33 cellular contexts compared by ENCODE assay signal in the genomic region with DNA sequence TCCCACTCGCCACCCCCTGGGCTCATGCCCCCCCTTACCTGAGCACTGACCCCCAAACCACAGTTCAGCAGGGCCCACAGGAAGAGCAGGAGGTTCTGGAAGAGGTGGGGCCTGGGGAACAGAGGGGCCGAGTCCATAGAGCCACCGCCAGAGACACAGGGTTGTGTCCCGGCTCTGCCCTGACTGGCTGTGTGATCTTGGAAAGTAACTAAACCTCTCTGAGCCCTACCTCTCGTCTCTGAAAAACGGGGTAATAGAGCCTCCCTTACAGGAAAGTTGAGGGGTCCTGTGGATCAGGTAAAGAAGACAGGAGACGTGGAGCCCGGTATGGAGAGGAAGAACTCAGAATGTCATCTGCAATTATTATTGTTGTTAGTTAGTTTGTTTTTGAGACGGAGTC. TPM values are rescaled to one million over a fixed set of nuclear protein-coding genes. Genes with fewer than 3 reads are reported as not detected.
A peak's percentile ranks its signal among the peaks of the same experiment; 100 is the strongest.
DNase-seq lines count a peak whose midpoint lies in the region; ATAC-seq and TF ChIP-seq lines count a peak whose summit lies in the region.
"Had no signal": no experiment of that assay in that cellular context is flagged by ENCODE, and none has a peak within 500 bp of the region (broad histone marks: within the 10 kb centered on the region; RNA-seq: fewer than 3 reads in every experiment).

No MANE protein-coding gene starts in this region.

- H2BK5ac ChIP-seq in IMR-90 (ENCODE audit: low read depth, low read length, poor library complexity, severe bottlenecking): no peak overlapping the region

- no peak for TF ChIP-seq RAD21 in IMR-90 (IDR thresholded peaks at IDR 0.05; ENCODE audit: low read length)

- H3K4me3 ChIP-seq in CD4-positive, CD25-positive, alpha-beta regulatory T cell (ENCODE audit: low read depth, low read length): no peak overlapping the region
- H3K4me3 ChIP-seq in IMR-90 (ENCODE audit: insufficient read depth, low read depth, low read length) (no peak overlapping the region), gastroesophageal sphincter (no peak overlapping the region)
- H3K4me3 ChIP-seq: dorsolateral prefrontal cortex, sigmoid colon, transverse colon had no signal

- H3K27ac ChIP-seq in CD4-positive, CD25-positive, alpha-beta regulatory T cell (ENCODE audit: insufficient read depth, low read length, poor library complexity, severe bottlenecking): no peak overlapping the region
- H3K27ac ChIP-seq in IMR-90 (ENCODE audit: insufficient read depth, low read length) (no peak overlapping the region), gastroesophageal sphincter (peak overlapping the region in 3 of 4 donors; percentile 2 to 55 (median 32))
- H3K27ac ChIP-seq: dorsolateral prefrontal cortex, neutrophil had no signal

- intact Hi-C loops in IMR-90 (cut with micrococcal nuclease): no loop called here
- intact Hi-C loops in posterior vena cava (cut with DNase I): no loop called here

- H3K9ac ChIP-seq in IMR-90 (ENCODE audit: low read depth, low read length): no peak overlapping the region

- dilution Hi-C loops in IMR-90 (cut with HindIII; ENCODE audit: low sequenced_read_pairs, unreplicated experiment): no loop called here

- no peak for TF ChIP-seq EP300 in gastroesophageal sphincter (IDR thresholded peaks at IDR 0.05)

- no peak overlapping the region for H2AK9ac ChIP-seq in IMR-90 (replicated peaks; ENCODE audit: low read depth, low read length, poor library complexity)

- POLR2A ChIA-PET in IMR-90 (lab: Charles Lee; ENCODE audit: unreplicated experiment): no interaction called here

- H3K27me3 Mint-ChIP-seq in CD4-positive, CD25-positive, alpha-beta regulatory T cell: peaks cover 24% of the 10 kb centered on the region

- 100% methylated on average over 1 of the region's 9 CpGs; no CpG with 5 or more reads in 1 of the 2 experiments for WGBS in IMR-90 (ENCODE audit: extremely low coverage in 2 of 2, insufficient read length in 1 of 2), 2 experiments
- 43 to 62% methylated on average over 5 to 7 of the region's 9 CpGs for WGBS in gastroesophageal sphincter (ENCODE audit: low coverage in 1 of 2), 2 donors

- H3K36me3 ChIP-seq in CD4-positive, CD25-positive, alpha-beta regulatory T cell (ENCODE audit: control insufficient read depth, insufficient read depth, low read length): no peaks in the 10 kb centered on the region
- peaks cover 7% of the 10 kb centered on the region; the same call in 1 of the 2 replicates for H3K36me3 ChIP-seq in IMR-90 (ENCODE audit: control insufficient read depth, insufficient read depth, low read length)
- H3K36me3 ChIP-seq in gastroesophageal sphincter: peaks cover 0 to 3% of the 10 kb centered on the region in 2 donors
- H3K36me3 ChIP-seq: neutrophil, sigmoid colon, transverse colon had no signal

- H3K23ac ChIP-seq in IMR-90 (ENCODE audit: low read depth, low read length): no peak overlapping the region

- H3K9me3 Mint-ChIP-seq in CD4-positive, CD25-positive, alpha-beta regulatory T cell: peaks cover 0 to 3% (median 0%) of the 10 kb centered on the region in 7 donors
- H3K9me3 Mint-ChIP-seq: activated CD4-positive, alpha-beta T cell treated with anti-CD3 and anti-CD28 coated beads, Interleukin-2, amount 10 ng/mL, durations not matched to agents 7 days and 5 days; activated T-cell treated with anti-CD3 and anti-CD28 coated beads, Interleukin-2, amount 50 U/mL, for 24 hours; stimulated activated effector memory CD8-positive, alpha-beta T cell treated with anti-CD3 and anti-CD28 coated beads, Interleukin-12 subunit alpha, Interleukin-12 subunit beta, amount 100 ng/mL, for 72 hours; WTC11 had no signal

- peaks cover 0 to 35% (median 10%) of the 10 kb centered on the region in 4 donors for H3K4me1 Mint-ChIP-seq in CD4-positive, CD25-positive, alpha-beta regulatory T cell
- H3K4me1 Mint-ChIP-seq: WTC11 had no signal

- H4K20me1 ChIP-seq in IMR-90 (ENCODE audit: insufficient read depth, low read length): peaks cover 6% of the 10 kb centered on the region; the same call in 1 of the 2 replicates

- no peaks in the 10 kb centered on the region for H3K27me3 ChIP-seq in CD4-positive, CD25-positive, alpha-beta regulatory T cell (ENCODE audit: control insufficient read depth, insufficient read depth, low read length)
- H3K27me3 ChIP-seq in IMR-90 (ENCODE audit: control insufficient read depth, insufficient read depth, low read length) (no peaks in the 10 kb centered on the region), gastroesophageal sphincter (peaks cover 77% of the 10 kb centered on the region)

- H4K8ac ChIP-seq in IMR-90 (ENCODE audit: low read depth in 2 of 2, low read length in 2 of 2): no peak overlapping the region

- no peak for TF ChIP-seq CTCF in IMR-90 (conservative IDR thresholded peaks at IDR 0.05; ENCODE audit: low read depth, low read length)
- no peak for TF ChIP-seq CTCF in gastroesophageal sphincter (IDR thresholded peaks at IDR 0.05)

- H2BK120ac ChIP-seq in IMR-90 (ENCODE audit: low read depth, low read length): no peak overlapping the region

- in situ Hi-C loops in IMR-90 (cut with MboI; ENCODE audit: low sequenced_read_pairs): no loop called here

- no peaks in the 10 kb centered on the region for H3K36me3 Mint-ChIP-seq in CD4-positive, CD25-positive, alpha-beta regulatory T cell
- H3K36me3 Mint-ChIP-seq: brain, WTC11 had no signal

- peaks cover 4 to 15% of the 10 kb centered on the region in 2 experiments; a peak in 1 of 4 replicates for H3K79me1 ChIP-seq in IMR-90 (ENCODE audit: low read depth in 1 of 2, low read length in 2 of 2)

- H3K4me2 ChIP-seq in IMR-90 (ENCODE audit: low read depth, low read length): no peak overlapping the region

- H3K9me3 ChIP-seq in CD4-positive, CD25-positive, alpha-beta regulatory T cell (ENCODE audit: control insufficient read depth in 2 of 2, low read length in 2 of 2): no peaks in the 10 kb centered on the region
- H3K9me3 ChIP-seq in IMR-90 (ENCODE audit: control insufficient read depth, insufficient read depth, low read length) (no peaks in the 10 kb centered on the region), gastroesophageal sphincter (no peaks in the 10 kb centered on the region)
- H3K9me3 ChIP-seq: transverse colon had no signal

- DNase-seq in CD4-positive, CD25-positive, alpha-beta regulatory T cell: no peak
- DNase-seq in IMR-90 (no peak), posterior vena cava (ENCODE audit: low spot score) (peak; percentile 62), dedifferentiated amniotic fluid mesenchymal stem cell (ENCODE audit: extremely low spot score) (no peak), NCI-H526 treated with DMSO at 0.1 percent for 48 hours (lab: John Stamatoyannopoulos, UW) (no peak), LoVo (ENCODE audit: low spot score) (no peak)
- DNase-seq: activated CD4-positive, alpha-beta T cell treated with anti-CD3 and anti-CD28 coated beads, Interleukin-2, amount 10 ng/mL, durations not matched to agents 7 days and 5 days; activated gamma-delta T cell treated with Interleukin-2 at 50 U/mL for 16 hours; activated T-cell treated with anti-CD3 and anti-CD28 coated beads, Interleukin-2, amount 50 U/mL, for 24 hours; C1 segment of cervical spinal cord; dorsolateral prefrontal cortex; HFFc6; left cardiac atrium; NCI-H1092 treated with DMSO at 0.1 percent for 48 hours; NCI-H1694 treated with DMSO at 0.1 percent for 48 hours; NCI-H2171; posterior cingulate gyrus; RPMI8226; sigmoid colon; stimulated activated CD4-positive, alpha-beta T cell treated with anti-CD3 and anti-CD28 coated beads, Interleukin-15, amount 100 ng/mL, for 24 hours; transverse colon had no signal

- H4K91ac ChIP-seq in IMR-90 (ENCODE audit: insufficient read depth, low read depth, low read length): no peak overlapping the region

- peak overlapping the region in 3 of 4 donors; percentile 43 to 75 (median 64) for H3K4me3 Mint-ChIP-seq in CD4-positive, CD25-positive, alpha-beta regulatory T cell
- H3K4me3 Mint-ChIP-seq: activated CD4-positive, alpha-beta T cell treated with anti-CD3 and anti-CD28 coated beads, Interleukin-2, amount 10 ng/mL, durations not matched to agents 7 days and 5 days; activated T-cell treated with anti-CD3 and anti-CD28 coated beads, Interleukin-2, amount 50 U/mL, for 24 hours; HFFc6; stimulated activated effector memory CD8-positive, alpha-beta T cell treated with anti-CD3 and anti-CD28 coated beads, Interleukin-12 subunit alpha, Interleukin-12 subunit beta, amount 100 ng/mL, for 72 hours; WTC11 had no signal

- no TSS peak for BruUV-seq in IMR-90 (replicated peaks; lab: Mats Ljungman, UMichigan)

- TF ChIP-seq POLR2A in IMR-90 (IDR thresholded peaks at IDR 0.05; ENCODE audit: low read depth, low read length): no peak
- no peak for TF ChIP-seq POLR2A in gastroesophageal sphincter (IDR thresholded peaks at IDR 0.05)

- H3K27ac Mint-ChIP-seq in CD4-positive, CD25-positive, alpha-beta regulatory T cell: no peak overlapping the region
- H3K27ac Mint-ChIP-seq: activated CD4-positive, alpha-beta T cell treated with anti-CD3 and anti-CD28 coated beads, Interleukin-2, amount 10 ng/mL, durations not matched to agents 7 days and 5 days; activated T-cell treated with anti-CD3 and anti-CD28 coated beads, Interleukin-2, amount 50 U/mL, for 24 hours; HFFc6; WTC11 had no signal

- no peak overlapping the region for H3K4ac ChIP-seq in IMR-90 (ENCODE audit: low read depth, low read length)

- H2BK15ac ChIP-seq in IMR-90 (ENCODE audit: low read depth, low read length): no peak overlapping the region

- H3K18ac ChIP-seq in IMR-90 (ENCODE audit: low read depth, low read length): no peak overlapping the region

- peaks cover 29% of the 10 kb centered on the region for H3K4me1 ChIP-seq in CD4-positive, CD25-positive, alpha-beta regulatory T cell (ENCODE audit: control insufficient read depth, insufficient read depth, low read length, poor library complexity, severe bottlenecking)
- H3K4me1 ChIP-seq in IMR-90 (ENCODE audit: control insufficient read depth, insufficient read depth, low read length) (peaks cover 6% of the 10 kb centered on the region), gastroesophageal sphincter (peaks cover 0 to 57% (median 4%) of the 10 kb centered on the region in 3 donors)

- H3K14ac ChIP-seq in IMR-90 (replicated peaks; ENCODE audit: low read depth, low read length): no peak overlapping the region

- H3K56ac ChIP-seq in IMR-90 (ENCODE audit: extremely low read depth, insufficient read depth, low read length): no peak overlapping the region

- H2BK20ac ChIP-seq in IMR-90 (ENCODE audit: low read depth, low read length): no peak overlapping the region

- H3K9me1 ChIP-seq in IMR-90 (ENCODE audit: insufficient read depth, low read length): no peaks in the 10 kb centered on the region; the same call in 1 of the 2 replicates

- H2AK5ac ChIP-seq in IMR-90 (ENCODE audit: low read depth, low read length): peak overlapping the region; percentile 43; the same call in 1 of the 2 replicates

- CTCF ChIA-PET in IMR-90 (lab: Yijun Ruan, JAX): no interaction called here

- ATAC-seq in CD4-positive, CD25-positive, alpha-beta regulatory T cell (ENCODE audit: low read depth in 2 of 2): no peak
- ATAC-seq in IMR-90 (ENCODE audit: low read depth) (no peak), gastroesophageal sphincter (no peak), HG03520 (IDR thresholded peaks at IDR 0.05; ENCODE audit: unreplicated experiment) (no peak)
- ATAC-seq: left cardiac atrium; stimulated activated effector memory CD8-positive, alpha-beta T cell treated with anti-CD3 and anti-CD28 coated beads, Interleukin-12 subunit alpha, Interleukin-12 subunit beta, amount 100 ng/mL, for 72 hours; WTC11 had no signal

- H2AFZ ChIP-seq in IMR-90 (replicated peaks; ENCODE audit: low read length, poor library complexity): no peak overlapping the region

- H4K5ac ChIP-seq in IMR-90 (ENCODE audit: low read depth, low read length): no peak overlapping the region

RNA-seq across cellular contexts. Expression of a gene that starts 2.0 kb away (rescaled TPM):
- 2.1 TPM for total RNA-seq in CD4-positive, CD25-positive, alpha-beta regulatory T cell
- polyA plus RNA-seq in CD4-positive, CD25-positive, alpha-beta regulatory T cell: 1 to 10 TPM in 2 of 4 donors, under 1 TPM in 2; 0.29 to 3.3 (median 1.8) TPM
- total RNA-seq in IMR-90 (2012; rRNA removed) (0.83 and 0.90 TPM in 2 replicates), gastroesophageal sphincter (1 to 10 TPM; 1.3 to 9.7 (median 3.6) TPM), posterior vena cava (1 to 10 TPM; 7.4 to 9.1 TPM)
- polyA plus RNA-seq in IMR-90 (2012; rRNA removed): 10.8 and 13.4 TPM in 2 replicates
- polyA plus RNA-seq in IMR-90 (2012; cell fraction: cytosol; rRNA removed): 7.7 and 13.2 TPM in 2 replicates
- 31.7 and 79.5 TPM in 2 replicates for polyA plus RNA-seq in IMR-90 (2012; cell fraction: nucleus; rRNA removed; ENCODE audit: low replicate concordance)
- total RNA-seq: cerebellum had no signal

RNA-seq across cellular contexts. Expression of a gene that starts 13.1 kb away (rescaled TPM):
- not detected for total RNA-seq in CD4-positive, CD25-positive, alpha-beta regulatory T cell
- polyA plus RNA-seq in CD4-positive, CD25-positive, alpha-beta regulatory T cell: not detected
- total RNA-seq in IMR-90 (2012; rRNA removed) (not detected in 2 replicates), gastroesophageal sphincter (under 1 TPM in 1 of 4 donors, not detected in 3; 0.15 TPM), posterior vena cava (not detected)
- 0.04 TPM in 1 of 2 replicates, not detected in the other for polyA plus RNA-seq in IMR-90 (2012; rRNA removed)
- polyA plus RNA-seq in IMR-90 (2012; cell fraction: cytosol; rRNA removed): 0.05 TPM in 1 of 2 replicates, not detected in the other
- 0.76 and 1.1 TPM in 2 replicates for polyA plus RNA-seq in IMR-90 (2012; cell fraction: nucleus; rRNA removed; ENCODE audit: low replicate concordance)
- total RNA-seq: activated CD4-positive, alpha-beta T cell treated with anti-CD3 and anti-CD28 coated beads, Interleukin-2, amount 10 ng/mL, durations not matched to agents 7 days and 5 days; frontal cortex; G401; HT-29; left cardiac atrium; M059J; SK-MEL-5; transverse colon had no signal

RNA-seq across cellular contexts. Expression of a gene that starts 19.8 kb away (rescaled TPM):
- 1.3 TPM for total RNA-seq in CD4-positive, CD25-positive, alpha-beta regulatory T cell
- 1 to 10 TPM; 1.5 to 3.3 (median 2.6) TPM for polyA plus RNA-seq in CD4-positive, CD25-positive, alpha-beta regulatory T cell
- total RNA-seq in IMR-90 (2012; rRNA removed) (1.3 and 1.7 TPM in 2 replicates), gastroesophageal sphincter (under 1 TPM in 3 of 4 donors, not detected in 1; 0.32 to 0.96 (median 0.40) TPM), posterior vena cava (1 to 10 TPM in 1 of 2 donors, under 1 TPM in 1; 0.33 to 1.2 TPM)
- polyA plus RNA-seq in IMR-90 (2012; rRNA removed): 2.2 and 3.2 TPM in 2 replicates
- polyA plus RNA-seq in IMR-90 (2012; cell fraction: cytosol; rRNA removed): 2.8 and 4.8 TPM in 2 replicates
- 2.0 and 2.7 TPM in 2 replicates for polyA plus RNA-seq in IMR-90 (2012; cell fraction: nucleus; rRNA removed; ENCODE audit: low replicate concordance)

RNA-seq across cellular contexts. Expression of a gene that starts 20.7 kb away (rescaled TPM):
- 1.3 TPM for total RNA-seq in CD4-positive, CD25-positive, alpha-beta regulatory T cell
- polyA plus RNA-seq in CD4-positive, CD25-positive, alpha-beta regulatory T cell: 1 to 10 TPM in 1 of 4 donors, under 1 TPM in 2, not detected in 1; 0.08 to 1.3 (median 0.29) TPM
- total RNA-seq in IMR-90 (2012; rRNA removed) (0.56 and 0.72 TPM in 2 replicates), gastroesophageal sphincter (1 to 10 TPM in 3 of 4 donors, under 1 TPM in 1; 0.94 to 2.2 (median 2.0) TPM), posterior vena cava (1 to 10 TPM in 1 of 2 donors, under 1 TPM in 1; 0.52 to 1.8 TPM)
- polyA plus RNA-seq in IMR-90 (2012; rRNA removed): 1.7 and 2.9 TPM in 2 replicates
- 0.29 and 1.2 TPM in 2 replicates for polyA plus RNA-seq in IMR-90 (2012; cell fraction: cytosol; rRNA removed)
- polyA plus RNA-seq in IMR-90 (2012; cell fraction: nucleus; rRNA removed; ENCODE audit: low replicate concordance): 31.5 and 85.3 TPM in 2 replicates

RNA-seq across cellular contexts. Expression of a gene that starts 31.8 kb away (rescaled TPM):
- total RNA-seq in CD4-positive, CD25-positive, alpha-beta regulatory T cell: 33.4 TPM
- 10 to 100 TPM; 42.2 to 64.0 (median 54.0) TPM for polyA plus RNA-seq in CD4-positive, CD25-positive, alpha-beta regulatory T cell
- total RNA-seq in IMR-90 (2012; rRNA removed): 10.4 and 10.6 TPM in 2 replicates
- polyA plus RNA-seq in IMR-90 (2012; rRNA removed): 34.9 and 40.8 TPM in 2 replicates
- polyA plus RNA-seq in IMR-90 (2012; cell fraction: cytosol; rRNA removed): 36.9 and 49.4 TPM in 2 replicates
- polyA plus RNA-seq in IMR-90 (2012; cell fraction: nucleus; rRNA removed; ENCODE audit: low replicate concordance): 25.0 and 47.9 TPM in 2 replicates
- total RNA-seq in gastroesophageal sphincter: 10 to 100 TPM; 20.6 to 40.0 (median 28.2) TPM
- 10 to 100 TPM; 16.2 to 17.3 TPM for total RNA-seq in posterior vena cava

Comparison
In these comparisons a context has a peak if more than half of its experiments do, and no peak if none do; other contexts are left out.
1. H3K27ac ChIP-seq: peak in gastroesophageal sphincter (3 of 4); none in CD4-positive, CD25-positive, alpha-beta regulatory T cell (single experiment) and IMR-90 (single experiment).